ENCODE assay signal across 23 cellular contexts in genomic region chr10:97159906-97160305, GRCh38.
"Had no signal": no experiment of that assay in that cellular context is flagged by ENCODE, and none has a peak within 500 bp of the region (broad histone marks: within the 10 kb centered on the region; RNA-seq: fewer than 3 reads in every experiment).

No MANE protein-coding gene starts in this region.

- H3K27me3 ChIP-seq: adrenal gland, breast epithelium had no signal

- H3K4me1 ChIP-seq: adrenal gland, breast epithelium had no signal

- ATAC-seq: activated T-cell treated with anti-CD3 and anti-CD28 coated beads, Interleukin-2, amount 50 U/mL, for 4 hours; activated T-helper 17 cell treated with anti-CD3 and anti-CD28 coated beads, Interleukin-2, amount 50 U/mL, for 72 hours; Right ventricle myocardium inferior had no signal

- H3K9me3 ChIP-seq: adrenal gland, breast epithelium had no signal

- DNase-seq: activated CD4-positive, alpha-beta memory T cell treated with anti-CD3 and anti-CD28 coated beads for 36 hours; activated CD4-positive, alpha-beta T cell treated with anti-CD3 and anti-CD28 coated beads, Interleukin-2, amount 10 ng/mL, durations not matched to agents 7 days and 5 days; activated CD4-positive, CD25-positive, alpha-beta regulatory T cell; activated CD8-positive, alpha-beta memory T cell treated with anti-CD3 and anti-CD28 coated beads for 24 hours; activated naive CD4-positive, alpha-beta T cell treated with anti-CD3 and anti-CD28 coated beads, Interleukin-2, amount 50 U/mL, for 16 hours; activated naive CD8-positive, alpha-beta T cell treated with anti-CD3 and anti-CD28 coated beads, Interleukin-2, amount 10 ng/mL, durations not matched to agents 7 days and 5 days; activated T-cell treated with anti-CD3 and anti-CD28 coated beads, Interleukin-2, amount 50 U/mL, for 4 hours; adrenal gland; anterior cingulate cortex; Kasumi-1; NCI-H1048; NCI-H146; NCI-H1930; NCI-H345; NCI-H510A; NCI-H526 treated with DMSO at 0.1 percent for 48 hours; NCI-H82; T-helper 1 cell had no signal

- H3K36me3 ChIP-seq: adrenal gland, breast epithelium had no signal

- H3K27ac ChIP-seq: adrenal gland, breast epithelium, SK-N-MC, VCaP had no signal

- H3K4me3 ChIP-seq: adrenal gland, breast epithelium, SK-N-MC had no signal
